21 cellular contexts compared by ENCODE assay signal in the genomic region with DNA sequence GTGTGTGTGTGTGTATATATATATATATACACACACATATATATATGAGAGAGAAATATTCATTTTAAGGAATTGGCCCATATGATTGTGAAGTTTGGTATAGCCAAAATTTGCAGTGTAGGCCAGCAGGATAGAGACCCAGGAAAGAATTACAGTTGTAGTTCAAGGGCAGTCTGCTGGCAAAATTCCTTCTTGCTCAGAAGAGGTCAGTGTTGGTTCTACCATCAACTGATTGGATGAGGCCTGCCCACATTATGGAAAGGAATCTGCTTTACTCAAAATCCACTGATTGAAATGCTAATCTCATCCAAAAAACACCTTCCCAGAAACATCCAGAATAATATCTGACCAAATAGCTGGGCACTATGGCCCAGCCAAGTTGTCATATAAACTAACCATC.
"Had no signal": no experiment of that assay in that cellular context is flagged by ENCODE, and none has a peak within 500 bp of the region (broad histone marks: within the 10 kb centered on the region; RNA-seq: fewer than 3 reads in every experiment).

No MANE protein-coding gene starts in this region.

- H3K27ac ChIP-seq: epithelial cell of prostate, esophagus muscularis mucosa, gastroesophageal sphincter, left ventricle myocardium inferior, lower lobe of right lung, right atrium auricular region, sigmoid colon had no signal

- H3K4me3 Mint-ChIP-seq: immature natural killer cell, memory B cell, mesothelial cell of epicardium, natural killer cell, neural crest cell had no signal

- H3K4me1 ChIP-seq: gastroesophageal sphincter, lower lobe of right lung, sigmoid colon had no signal

- DNase-seq: effector memory CD4-positive, alpha-beta T cell; glutamatergic neuron; immature natural killer cell; kidney; left cardiac atrium; left ventricle myocardium inferior; lower lobe of right lung; natural killer cell; posterior cingulate gyrus; sigmoid colon; stimulated activated CD4-positive, alpha-beta T cell treated with anti-CD3 and anti-CD28 coated beads, Interleukin-2, amount 100 ng/mL, for 48 hours; stimulated activated naive CD4-positive, alpha-beta T cell treated with Interleukin-2 at 50 U/mL for 16 hours; trophoblast cell had no signal

- H3K27me3 Mint-ChIP-seq: memory B cell had no signal

- H3K27ac Mint-ChIP-seq: immature natural killer cell, memory B cell, mesothelial cell of epicardium, natural killer cell had no signal

- H3K4me3 ChIP-seq: esophagus muscularis mucosa, gastroesophageal sphincter, left ventricle myocardium inferior, lower lobe of right lung, right atrium auricular region, sigmoid colon, smooth muscle cell had no signal

- H3K36me3 ChIP-seq: esophagus muscularis mucosa, lower lobe of right lung, right atrium auricular region had no signal

- H3K27me3 ChIP-seq: esophagus muscularis mucosa, gastroesophageal sphincter, right atrium auricular region, sigmoid colon had no signal

- H3K4me1 Mint-ChIP-seq: memory B cell, mesothelial cell of epicardium, natural killer cell, neural crest cell had no signal
